In genomic region chr1:161185282-161185682, GRCh38 we compare ENCODE assay signal across 8 cellular contexts. TPM values are rescaled to one million over a fixed set of nuclear protein-coding genes. Genes with fewer than 3 reads are reported as not detected.
A peak's percentile ranks its signal among the peaks of the same experiment; 100 is the strongest.
DNase-seq lines count a peak whose midpoint lies in the region; ATAC-seq lines count a peak whose summit lies in the region.

No MANE protein-coding gene starts in this region.

- no peaks in the 10 kb centered on the region for H3K27me3 Mint-ChIP-seq in activated CD8-positive, alpha-beta T cell treated with anti-CD3 and anti-CD28 coated beads, Interleukin-2, amount 10 ng/mL, durations not matched to agents 7 days and 5 days (ENCODE audit: low read depth)

- ATAC-seq in GM18502 (IDR thresholded peaks at IDR 0.05; ENCODE audit: poor library complexity, unreplicated experiment), result peak; percentile 75
- ATAC-seq in HG02623 (IDR thresholded peaks at IDR 0.05; ENCODE audit: unreplicated experiment), result peak; percentile 44
- ATAC-seq in activated CD8-positive, alpha-beta T cell treated with anti-CD3 and anti-CD28 coated beads, Interleukin-2, amount 10 ng/mL, durations not matched to agents 7 days and 5 days, result peak; percentile 83

- DNase-seq in NCI-H2081 treated with DMSO at 0.1 percent for 48 hours (lab: John Stamatoyannopoulos, UW) (peak; percentile 28), epidermal melanocyte (ENCODE audit: insufficient read length, low spot score) (peak; percentile 94), pons (ENCODE audit: low spot score) (peak; percentile 91), SK-N-DZ (ENCODE audit: low spot score) (no peak), iPS-NIHi7 (ENCODE audit: extremely low spot score) (no peak)
- peak; percentile 90 for DNase-seq in activated CD8-positive, alpha-beta T cell treated with anti-CD3 and anti-CD28 coated beads, Interleukin-2, amount 10 ng/mL, durations not matched to agents 7 days and 5 days

- peaks cover 79% of the 10 kb centered on the region for H3K4me1 Mint-ChIP-seq in activated CD8-positive, alpha-beta T cell treated with anti-CD3 and anti-CD28 coated beads, Interleukin-2, amount 10 ng/mL, durations not matched to agents 7 days and 5 days (ENCODE audit: low read depth)

- POLR2A ChIA-PET in activated CD8-positive, alpha-beta T cell treated with anti-CD3 and anti-CD28 coated beads, Interleukin-2, amount 10 ng/mL, durations not matched to agents 7 days and 5 days (lab: Charles Lee), result interaction anchor here (0.7 to 2.2 kb wide), 10 partner anchors 8 to 85 kb away, joined by 3 to 14 read pairs (median 5); partner anchors contain the start of genes ADAMTS4, B4GALT3, NDUFS2 and PPOX

- no peaks in the 10 kb centered on the region for H3K9me3 Mint-ChIP-seq in activated CD8-positive, alpha-beta T cell treated with anti-CD3 and anti-CD28 coated beads, Interleukin-2, amount 10 ng/mL, durations not matched to agents 7 days and 5 days (ENCODE audit: insufficient read depth)

- peak overlapping the region; percentile 62 for H3K4me3 Mint-ChIP-seq in activated CD8-positive, alpha-beta T cell treated with anti-CD3 and anti-CD28 coated beads, Interleukin-2, amount 10 ng/mL, durations not matched to agents 7 days and 5 days

- peak overlapping the region; percentile 91 for H3K27ac Mint-ChIP-seq in activated CD8-positive, alpha-beta T cell treated with anti-CD3 and anti-CD28 coated beads, Interleukin-2, amount 10 ng/mL, durations not matched to agents 7 days and 5 days

- H3K36me3 Mint-ChIP-seq in activated CD8-positive, alpha-beta T cell treated with anti-CD3 and anti-CD28 coated beads, Interleukin-2, amount 10 ng/mL, durations not matched to agents 7 days and 5 days (ENCODE audit: low read depth), result peaks cover 9% of the 10 kb centered on the region

- CTCF ChIA-PET in activated CD8-positive, alpha-beta T cell treated with anti-CD3 and anti-CD28 coated beads, Interleukin-2, amount 10 ng/mL, durations not matched to agents 7 days and 5 days (lab: Charles Lee), result interaction anchor here (0.8 to 2.9 kb wide), 9 partner anchors 9 to 202 kb away, joined by 3 to 32 read pairs (median 5); partner anchors contain the start of genes NDUFS2, PPOX and TOMM40L

RNA-seq across cellular contexts. Expression of gene B4GALT3, which starts 8.0 kb away (rescaled TPM):
- 10 to 100 TPM; 34.2 to 37.0 TPM for total RNA-seq in activated CD8-positive, alpha-beta T cell treated with anti-CD3 and anti-CD28 coated beads, Interleukin-2, amount 10 ng/mL, durations not matched to agents 7 days and 5 days
- polyA plus RNA-seq in SK-N-DZ (2014; cell fraction: cytosol; rRNA removed), result 62.1 and 67.2 TPM in 2 replicates
- polyA plus RNA-seq in SK-N-DZ (2014; cell fraction: nucleus; rRNA removed), result 52.3 and 64.2 TPM in 2 replicates

RNA-seq across cellular contexts. Expression of gene ADAMTS4, which starts 13.6 kb away (rescaled TPM):
- total RNA-seq in activated CD8-positive, alpha-beta T cell treated with anti-CD3 and anti-CD28 coated beads, Interleukin-2, amount 10 ng/mL, durations not matched to agents 7 days and 5 days, result 1 to 10 TPM in 1 of 2 experiments, under 1 TPM in 1; 0.82 to 2.1 TPM
- 10.0 and 12.4 TPM in 2 replicates for polyA plus RNA-seq in SK-N-DZ (2014; cell fraction: cytosol; rRNA removed)
- polyA plus RNA-seq in SK-N-DZ (2014; cell fraction: nucleus; rRNA removed), result 3.5 and 5.3 TPM in 2 replicates

RNA-seq across cellular contexts. Expression of gene NDUFS2, which starts 16.9 kb away (rescaled TPM):
- 10 to 100 TPM; 73.6 to 76.8 TPM for total RNA-seq in activated CD8-positive, alpha-beta T cell treated with anti-CD3 and anti-CD28 coated beads, Interleukin-2, amount 10 ng/mL, durations not matched to agents 7 days and 5 days
- 142 and 179 TPM in 2 replicates for polyA plus RNA-seq in SK-N-DZ (2014; cell fraction: cytosol; rRNA removed)
- 131 and 153 TPM in 2 replicates for polyA plus RNA-seq in SK-N-DZ (2014; cell fraction: nucleus; rRNA removed)

RNA-seq across cellular contexts. Expression of gene PPOX, which starts 19.1 kb away (rescaled TPM):
- total RNA-seq in activated CD8-positive, alpha-beta T cell treated with anti-CD3 and anti-CD28 coated beads, Interleukin-2, amount 10 ng/mL, durations not matched to agents 7 days and 5 days, result 10 to 100 TPM; 37.7 to 38.5 TPM
- 41.3 and 58.6 TPM in 2 replicates for polyA plus RNA-seq in SK-N-DZ (2014; cell fraction: cytosol; rRNA removed)
- 263 and 291 TPM in 2 replicates for polyA plus RNA-seq in SK-N-DZ (2014; cell fraction: nucleus; rRNA removed)

RNA-seq across cellular contexts. Expression of gene USP21, which starts 26.0 kb away (rescaled TPM):
- 10 to 100 TPM; 29.2 to 32.0 TPM for total RNA-seq in activated CD8-positive, alpha-beta T cell treated with anti-CD3 and anti-CD28 coated beads, Interleukin-2, amount 10 ng/mL, durations not matched to agents 7 days and 5 days
- polyA plus RNA-seq in SK-N-DZ (2014; cell fraction: cytosol; rRNA removed), result 10.5 and 20.0 TPM in 2 replicates
- polyA plus RNA-seq in SK-N-DZ (2014; cell fraction: nucleus; rRNA removed), result 104 and 163 TPM in 2 replicates

Comparison
In these comparisons a context has a peak if more than half of its experiments do, and no peak if none do; other contexts are left out.
1. DNase-seq: peak in NCI-H2081 treated with DMSO at 0.1 percent for 48 hours (single experiment), activated CD8-positive, alpha-beta T cell treated with anti-CD3 and anti-CD28 coated beads, Interleukin-2, amount 10 ng/mL, durations not matched to agents 7 days and 5 days (single experiment), epidermal melanocyte (single experiment) and pons (single experiment); none in SK-N-DZ (single experiment) and iPS-NIHi7 (single experiment).
2. Peak in every context shown above with its lines, with median percentiles within 50 percentile points of each other: ATAC-seq.